21 cellular contexts compared by ENCODE assay signal in the genomic region with DNA sequence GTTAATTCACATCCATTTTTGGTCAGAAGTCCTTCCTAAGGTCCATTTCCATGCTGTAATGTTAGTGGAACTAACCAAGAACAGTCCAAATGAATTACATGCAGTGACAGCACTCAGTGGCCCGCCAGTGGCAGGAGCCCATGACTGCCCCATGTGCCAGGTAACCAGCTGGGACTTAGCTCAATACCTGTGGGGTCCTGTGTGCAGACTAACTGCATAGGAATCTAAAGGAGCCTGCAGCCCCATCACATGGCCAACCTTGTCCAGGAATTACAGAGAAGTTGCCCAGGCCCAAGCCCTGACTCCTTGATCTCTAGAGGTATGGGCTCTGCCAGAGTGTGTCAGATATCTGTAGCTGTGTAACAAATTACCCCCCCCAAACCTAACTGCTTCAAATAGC. TPM values are rescaled to one million over a fixed set of nuclear protein-coding genes. Genes with fewer than 3 reads are reported as not detected.
"Had no signal": no experiment of that assay in that cellular context is flagged by ENCODE, and none has a peak within 500 bp of the region (broad histone marks: within the 10 kb centered on the region; RNA-seq: fewer than 3 reads in every experiment).

No MANE protein-coding gene starts in this region.

- H3K79me2 ChIP-seq: parathyroid adenoma had no signal

- H3K4me3 ChIP-seq: ascending aorta, breast epithelium, gastrocnemius medialis, heart left ventricle had no signal

- DNase-seq: activated CD4-positive, alpha-beta memory T cell treated with anti-CD3 and anti-CD28 coated beads for 36 hours; activated CD8-positive, alpha-beta memory T cell treated with anti-CD3 and anti-CD28 coated beads, Interleukin-2, amount 10 ng/mL, durations not matched to agents 7 days and 5 days; activated gamma-delta T cell treated with Interleukin-2 at 50 U/mL for 16 hours; activated naive CD8-positive, alpha-beta T cell treated with anti-CD3 and anti-CD28 coated beads, Interleukin-2, amount 50 U/mL, for 24 hours; activated T-cell treated with anti-CD3 and anti-CD28 coated beads, Interleukin-2, amount 50 U/mL, for 1 hour; gastrocnemius medialis; mammary epithelial cell; naive B cell; retina; stimulated activated CD4-positive, alpha-beta T cell treated with anti-CD3 and anti-CD28 coated beads, Interleukin-4, amount 100 ng/mL, for 24 hours; stimulated activated naive CD4-positive, alpha-beta T cell treated with Interleukin-2 at 50 U/mL for 16 hours had no signal

- H3K4me1 Mint-ChIP-seq: activated CD8-positive, alpha-beta memory T cell treated with anti-CD3 and anti-CD28 coated beads, Interleukin-2, amount 10 ng/mL, durations not matched to agents 7 days and 5 days had no signal

- ATAC-seq: activated CD4-positive, alpha-beta T cell treated with anti-CD3 and anti-CD28 coated beads for 36 hours; activated CD8-positive, alpha-beta memory T cell treated with anti-CD3 and anti-CD28 coated beads, Interleukin-2, amount 10 ng/mL, durations not matched to agents 7 days and 5 days; activated naive CD8-positive, alpha-beta T cell treated with anti-CD3 and anti-CD28 coated beads, Interleukin-2, amount 50 U/mL, for 24 hours; gastrocnemius medialis; heart left ventricle had no signal

- H3K27me3 ChIP-seq: ascending aorta, breast epithelium, gastrocnemius medialis, heart left ventricle had no signal

- H3K36me3 Mint-ChIP-seq: activated CD4-positive, alpha-beta memory T cell treated with anti-CD3 and anti-CD28 coated beads for 36 hours; activated CD8-positive, alpha-beta memory T cell treated with anti-CD3 and anti-CD28 coated beads, Interleukin-2, amount 10 ng/mL, durations not matched to agents 7 days and 5 days had no signal

- H3K36me3 ChIP-seq: ascending aorta, breast epithelium, gastrocnemius medialis, heart left ventricle had no signal

- H3K27ac Mint-ChIP-seq: activated CD4-positive, alpha-beta memory T cell treated with anti-CD3 and anti-CD28 coated beads for 36 hours; activated CD4-positive, alpha-beta T cell treated with anti-CD3 and anti-CD28 coated beads for 36 hours; activated CD8-positive, alpha-beta memory T cell treated with anti-CD3 and anti-CD28 coated beads, Interleukin-2, amount 10 ng/mL, durations not matched to agents 7 days and 5 days; activated naive CD8-positive, alpha-beta T cell treated with anti-CD3 and anti-CD28 coated beads, Interleukin-2, amount 50 U/mL, for 24 hours had no signal

- H3K9me3 ChIP-seq: gastrocnemius medialis had no signal

- H3K9ac ChIP-seq: parathyroid adenoma had no signal

- H3K27ac ChIP-seq: ascending aorta, breast epithelium, gastrocnemius medialis, heart left ventricle, parathyroid adenoma, VCaP had no signal

- H3K4me3 Mint-ChIP-seq: activated CD4-positive, alpha-beta memory T cell treated with anti-CD3 and anti-CD28 coated beads for 36 hours; activated CD4-positive, alpha-beta T cell treated with anti-CD3 and anti-CD28 coated beads for 36 hours; activated CD8-positive, alpha-beta memory T cell treated with anti-CD3 and anti-CD28 coated beads, Interleukin-2, amount 10 ng/mL, durations not matched to agents 7 days and 5 days; activated naive CD8-positive, alpha-beta T cell treated with anti-CD3 and anti-CD28 coated beads, Interleukin-2, amount 50 U/mL, for 24 hours had no signal

- H2AFZ ChIP-seq: parathyroid adenoma had no signal

- H3K4me1 ChIP-seq: ascending aorta, breast epithelium, gastrocnemius medialis, heart left ventricle, parathyroid adenoma had no signal

- H3K27me3 Mint-ChIP-seq: activated CD4-positive, alpha-beta T cell treated with anti-CD3 and anti-CD28 coated beads for 36 hours; activated naive CD8-positive, alpha-beta T cell treated with anti-CD3 and anti-CD28 coated beads, Interleukin-2, amount 50 U/mL, for 24 hours; naive B cell had no signal

RNA-seq across cellular contexts. Expression of a gene that starts 35.4 kb away (rescaled TPM):
- total RNA-seq: activated CD4-positive, alpha-beta memory T cell treated with anti-CD3 and anti-CD28 coated beads for 36 hours; activated CD4-positive, alpha-beta T cell treated with anti-CD3 and anti-CD28 coated beads for 36 hours; activated CD8-positive, alpha-beta memory T cell treated with anti-CD3 and anti-CD28 coated beads, Interleukin-2, amount 10 ng/mL, durations not matched to agents 7 days and 5 days; ascending aorta; breast epithelium; dermis microvascular lymphatic vessel endothelial cell; epithelial cell of proximal tubule; mammary epithelial cell; mononuclear cell; T-helper 1 cell treated with Interleukin-12 subunit alpha and Interleukin-12 subunit beta and Interleukin-4 antibody, amounts not matched to agents 30 ng/mL and 1 ng/mL, for 36 hours had no signal
- polyA plus RNA-seq: mammary epithelial cell had no signal
